ENCODE assay signal across 8 cellular contexts in genomic region chr22:37309221-37310074, GRCh38. TPM values are rescaled to one million over a fixed set of nuclear protein-coding genes. Genes with fewer than 3 reads are reported as not detected.
DNase-seq lines count a peak whose midpoint lies in the region; ATAC-seq, FAIRE-seq and TF ChIP-seq lines count a peak whose summit lies in the region.

No MANE protein-coding gene starts in this region.

- TF ChIP-seq CTCF in DOHH2 (IDR thresholded peaks at IDR 0.05; ENCODE audit: low read depth, low read length, poor library complexity, severe bottlenecking) (no peak), adrenal gland (IDR thresholded peaks at IDR 0.05) (no peak)

- H3K9me3 ChIP-seq in DOHH2 (ENCODE audit: control insufficient read depth, insufficient read depth, low read length) (no peaks in the 10 kb centered on the region), adrenal gland (replicated peaks in 1 of 3) (no peaks in the 10 kb centered on the region)

- H3K27me3 ChIP-seq in DOHH2 (ENCODE audit: control insufficient read depth, low read length), result no peaks in the 10 kb centered on the region
- H3K27me3 ChIP-seq in adrenal gland, result no peaks in the 10 kb centered on the region

- H3K9me2 ChIP-seq in DOHH2 (replicated peaks; ENCODE audit: control insufficient read depth, low read length), result no peaks in the 10 kb centered on the region

- peak overlapping the region; percentile 59 for H3K27ac Mint-ChIP-seq in activated CD4-positive, alpha-beta memory T cell treated with anti-CD3 and anti-CD28 coated beads for 36 hours
- H3K27ac Mint-ChIP-seq in memory B cell, result peak overlapping the region; percentile 84

- CTCF ChIA-PET in activated CD4-positive, alpha-beta memory T cell treated with anti-CD3 and anti-CD28 coated beads for 36 hours (lab: Charles Lee), result interaction anchor here (0.6 to 6.1 kb wide), 8 partner anchors 24 to 654 kb away, joined by 3 to 38 read pairs (median 4); no protein-coding TSS in a partner anchor

- peak; percentile 31 for FAIRE-seq in HTR-8/SVneo (lab: Jason Lieb, UNC)

- 65 to 83% (median 75%) methylated on average over 12 to 25 of the region's 25 CpGs for WGBS in adrenal gland, 4 donors

- H3K4me1 Mint-ChIP-seq in activated CD4-positive, alpha-beta memory T cell treated with anti-CD3 and anti-CD28 coated beads for 36 hours (ENCODE audit: low read depth), result peaks cover 84% of the 10 kb centered on the region
- peaks cover 64% of the 10 kb centered on the region for H3K4me1 Mint-ChIP-seq in memory B cell

- H3K36me3 ChIP-seq in DOHH2 (ENCODE audit: control insufficient read depth, low read length), result peaks cover 53% of the 10 kb centered on the region
- no peaks in the 10 kb centered on the region for H3K36me3 ChIP-seq in adrenal gland (replicated peaks in 1 of 2)

- intact Hi-C loops in activated CD4-positive, alpha-beta memory T cell treated with anti-CD3 and anti-CD28 coated beads for 36 hours (cut with micrococcal nuclease), result no loop called here
- intact Hi-C loops in adrenal gland (cut with DNase I), result loop anchor here (10.0 kb wide), 1 partner anchor 115 kb away; the partner anchor contains the start of gene ELFN2 (in 2 of the 2)
- intact Hi-C loops in head of caudate nucleus (cut with DNase I), result no loop called here

- ATAC-seq in memory B cell (ENCODE audit: low read depth), result peak; percentile 14

- POLR2A ChIA-PET in activated CD4-positive, alpha-beta memory T cell treated with anti-CD3 and anti-CD28 coated beads for 36 hours (lab: Charles Lee), result interaction anchor here (0.6 to 1.1 kb wide), 3 partner anchors 27 to 169 kb away, joined by 3 to 4 read pairs (median 3); partner anchors contain the start of gene CYTH4

- H3K4me1 ChIP-seq in DOHH2 (ENCODE audit: control insufficient read depth, low read length) (peaks cover 79% of the 10 kb centered on the region), adrenal gland (replicated peaks in 1 of 2) (peaks cover 23 to 41% of the 10 kb centered on the region in 2 donors)

- no peak overlapping the region for H3K4me3 Mint-ChIP-seq in activated CD4-positive, alpha-beta memory T cell treated with anti-CD3 and anti-CD28 coated beads for 36 hours
- H3K4me3 Mint-ChIP-seq in memory B cell, result peak overlapping the region; percentile 47

- H3K4me3 ChIP-seq in DOHH2 (ENCODE audit: low read length) (peak overlapping the region; percentile 58), adrenal gland (no peak overlapping the region)

- peak overlapping the region; percentile 76 for H3K4me2 ChIP-seq in DOHH2 (ENCODE audit: low read length)

- peaks cover 44% of the 10 kb centered on the region for H3K36me3 Mint-ChIP-seq in activated CD4-positive, alpha-beta memory T cell treated with anti-CD3 and anti-CD28 coated beads for 36 hours
- H3K36me3 Mint-ChIP-seq in memory B cell, result peaks cover 16% of the 10 kb centered on the region

- TF ChIP-seq POLR2A in adrenal gland (IDR thresholded peaks at IDR 0.05), result no peak

- H3K79me2 ChIP-seq in DOHH2 (ENCODE audit: control insufficient read depth, low read length), result 0 out of 2 replicates have a peak, but pooled peaks cover 2% of the 10 kb centered on the region

- H3K27ac ChIP-seq in DOHH2 (ENCODE audit: low read depth, low read length), result peak overlapping the region; percentile 98
- peak overlapping the region in 1 of 5 donors; percentile 0 for H3K27ac ChIP-seq in adrenal gland

- H3K27me3 Mint-ChIP-seq in activated CD4-positive, alpha-beta memory T cell treated with anti-CD3 and anti-CD28 coated beads for 36 hours, result no peaks in the 10 kb centered on the region
- H3K27me3 Mint-ChIP-seq in memory B cell, result no peaks in the 10 kb centered on the region

- no peak for DNase-seq in HTR-8/SVneo (ENCODE audit: insufficient read length, low spot score)
- peak; percentile 73 for DNase-seq in activated CD4-positive, alpha-beta memory T cell treated with anti-CD3 and anti-CD28 coated beads for 36 hours
- DNase-seq in memory B cell (ENCODE audit: low spot score in 2 of 2), result no peak
- DNase-seq in adrenal gland, result no peak
- DNase-seq in NCI-H2171 treated with DMSO at 0.1 percent for 48 hours (lab: John Stamatoyannopoulos, UW), result no peak
- DNase-seq in iPS-NIHi7 (ENCODE audit: extremely low spot score), result no peak
- DNase-seq in head of caudate nucleus, result no peak

- H3F3A ChIP-seq in DOHH2 (ENCODE audit: control insufficient read depth, insufficient read depth), result peaks cover 32% of the 10 kb centered on the region

- no peaks in the 10 kb centered on the region for H3K9me3 Mint-ChIP-seq in activated CD4-positive, alpha-beta memory T cell treated with anti-CD3 and anti-CD28 coated beads for 36 hours
- no peaks in the 10 kb centered on the region for H3K9me3 Mint-ChIP-seq in memory B cell

- H4K20me1 ChIP-seq in DOHH2 (ENCODE audit: control insufficient read depth, insufficient read depth, low read depth, low read length), result no peaks in the 10 kb centered on the region

RNA-seq across cellular contexts. Expression of gene CYTH4, which starts 27.1 kb away (rescaled TPM):
- 10 to 100 TPM; 58.7 to 60.5 TPM for total RNA-seq in activated CD4-positive, alpha-beta memory T cell treated with anti-CD3 and anti-CD28 coated beads for 36 hours
- total RNA-seq in adrenal gland, result 10 to 100 TPM; 16.4 to 80.7 (median 25.5) TPM
- 10 to 100 TPM in 2 of 3 donors, 1 to 10 TPM in 1; 7.5 to 26.6 (median 11.5) TPM for polyA plus RNA-seq in adrenal gland

Comparison
In these comparisons a context has a peak if more than half of its experiments do, and no peak if none do; other contexts are left out.
1. intact Hi-C loops: an anchor here in adrenal gland (10.0 kb wide); none called in activated CD4-positive, alpha-beta memory T cell treated with anti-CD3 and anti-CD28 coated beads for 36 hours and head of caudate nucleus.